9 cellular contexts compared by ENCODE assay signal in genomic region chr12:109393437-109394345, GRCh38. TPM values are rescaled to one million over a fixed set of nuclear protein-coding genes. Genes with fewer than 3 reads are reported as not detected.
DNase-seq lines count a peak whose midpoint lies in the region; ATAC-seq and TF ChIP-seq lines count a peak whose summit lies in the region.
"Had no signal": no experiment of that assay in that cellular context is flagged by ENCODE, and none has a peak within 500 bp of the region (broad histone marks: within the 10 kb centered on the region; RNA-seq: fewer than 3 reads in every experiment).

No MANE protein-coding gene starts in this region.

- intact Hi-C loops in esophagus muscularis mucosa (cut with DNase I): no loop called here
- intact Hi-C loops in natural killer cell (cut with micrococcal nuclease): loop anchor here (5.0 kb wide), 1 partner anchor 46 kb away; the partner anchor contains the start of gene MYO1H
- intact Hi-C loops in uterus (cut with DNase I; ENCODE audit: low total_unique reads): no loop called here

- H3K9me3 Mint-ChIP-seq in GM23338 (no peaks in the 10 kb centered on the region; the same call in 2 of the 3 replicates), natural killer cell (no peaks in the 10 kb centered on the region)

- no peaks in the 10 kb centered on the region for H3K9me2 ChIP-seq in GM23338 (ENCODE audit: insufficient read depth)

- no peaks in the 10 kb centered on the region for H3F3A ChIP-seq in GM23338 (replicated peaks; ENCODE audit: low read depth)

- TF ChIP-seq POLR2A in esophagus muscularis mucosa (IDR thresholded peaks at IDR 0.05; ENCODE audit: low read depth): no peak
- TF ChIP-seq POLR2A in uterus (IDR thresholded peaks at IDR 0.05): no peak

- no peak for TF ChIP-seq EP300 in esophagus muscularis mucosa (IDR thresholded peaks at IDR 0.05)

- TF ChIP-seq CTCF in GM23338 (conservative IDR thresholded peaks at IDR 0.05; ENCODE audit: low read depth in 2 of 2): peak; percentile 90 to 96
- peak; percentile 82 to 93 (median 84) for TF ChIP-seq CTCF in esophagus muscularis mucosa (IDR thresholded peaks at IDR 0.05)
- TF ChIP-seq CTCF in natural killer cell (IDR thresholded peaks at IDR 0.05): peak; percentile 88
- TF ChIP-seq CTCF in uterus (IDR thresholded peaks at IDR 0.05): peak; percentile 66 to 81 (median 68)

- H3K27me3 Mint-ChIP-seq in GM23338 (ENCODE audit: insufficient read depth, low read depth, poor library complexity): peaks cover 4% of the 10 kb centered on the region
- peaks cover 25 to 31% of the 10 kb centered on the region in 2 donors for H3K27me3 Mint-ChIP-seq in natural killer cell (ENCODE audit: low read depth in 2 of 2)

- no peaks in the 10 kb centered on the region for H3K79me2 ChIP-seq in GM23338 (replicated peaks; ENCODE audit: insufficient read depth)

- H3K4me3 Mint-ChIP-seq in GM23338 (no peak overlapping the region), natural killer cell (no peak overlapping the region)

- H3K4me1 Mint-ChIP-seq in GM23338: no peaks in the 10 kb centered on the region
- peaks cover 0 to 5% of the 10 kb centered on the region in 2 donors for H3K4me1 Mint-ChIP-seq in natural killer cell

- no peaks in the 10 kb centered on the region for H3K4me1 ChIP-seq in GM23338 (ENCODE audit: insufficient read depth)
- no peaks in the 10 kb centered on the region for H3K4me1 ChIP-seq in esophagus muscularis mucosa
- H3K4me1 ChIP-seq in uterus: no peaks in the 10 kb centered on the region

- DNase-seq in CD1c-positive myeloid dendritic cell (ENCODE audit: extremely low spot score) (peak; percentile 58), GM23338 (ENCODE audit: low spot score) (peak; percentile 77), NCI-H2227 treated with DMSO at 0.1 percent for 48 hours (lab: John Stamatoyannopoulos, UW) (peak; percentile 77), esophagus muscularis mucosa (ENCODE audit: extremely low spot score) (no peak), natural killer cell (no peak), uterus (peak; percentile 30 to 43)
- DNase-seq in activated CD4-positive, alpha-beta T cell treated with anti-CD3 and anti-CD28 coated beads, Interleukin-2, amount 50 U/mL, for 1 hour: peak; percentile 21
- DNase-seq: right cardiac atrium had no signal

- no peak overlapping the region for H3K4me2 ChIP-seq in GM23338

- H4K20me1 ChIP-seq in GM23338 (replicated peaks; ENCODE audit: insufficient read depth): no peaks in the 10 kb centered on the region

- H3K27ac ChIP-seq in GM23338 (ENCODE audit: low read depth): no peak overlapping the region
- no peak overlapping the region for H3K27ac ChIP-seq in esophagus muscularis mucosa (replicated peaks in 1 of 4)
- no peak overlapping the region for H3K27ac ChIP-seq in uterus

- peak; percentile 81 for ATAC-seq in GM23338
- ATAC-seq in natural killer cell: peak; percentile 77 to 90 (median 84)
- no peak for ATAC-seq in GM19035 (IDR thresholded peaks at IDR 0.05; ENCODE audit: unreplicated experiment)

- H3K36me3 ChIP-seq in GM23338 (ENCODE audit: insufficient read depth): no peaks in the 10 kb centered on the region
- H3K36me3 ChIP-seq in esophagus muscularis mucosa: no peaks in the 10 kb centered on the region
- no peaks in the 10 kb centered on the region for H3K36me3 ChIP-seq in uterus

- no peak overlapping the region for H3K27ac Mint-ChIP-seq in GM23338
- H3K27ac Mint-ChIP-seq in natural killer cell: no peak overlapping the region

- no peak overlapping the region for H3K4me3 ChIP-seq in GM23338
- no peak overlapping the region for H3K4me3 ChIP-seq in esophagus muscularis mucosa
- H3K4me3 ChIP-seq in uterus: no peak overlapping the region

- no peak overlapping the region for H2AFZ ChIP-seq in GM23338

- whole genome bisulfite sequencing in esophagus muscularis mucosa: 47% methylated on average over 8 of the region's 8 CpGs

- H3K36me3 Mint-ChIP-seq in GM23338 (ENCODE audit: low read depth) (no peaks in the 10 kb centered on the region), natural killer cell (no peaks in the 10 kb centered on the region)

- H3K27me3 ChIP-seq in GM23338 (ENCODE audit: insufficient read depth): no peaks in the 10 kb centered on the region
- H3K27me3 ChIP-seq in esophagus muscularis mucosa: peaks cover 0 to 5% (median 0%) of the 10 kb centered on the region in 4 donors
- no peaks in the 10 kb centered on the region for H3K27me3 ChIP-seq in uterus

- H3K9me3 ChIP-seq in esophagus muscularis mucosa: no peaks in the 10 kb centered on the region
- no peaks in the 10 kb centered on the region for H3K9me3 ChIP-seq in uterus

TF ChIP-seq in GM23338, 12 proteins besides CTCF, POLR2A, EP300 and RAD21 (continues in another document):
- TF ChIP-seq JUNB (IDR thresholded peaks at IDR 0.05; ENCODE audit: unreplicated experiment) (no peak), POLR2AphosphoS5 (IDR thresholded peaks at IDR 0.05; ENCODE audit: low read depth) (no peak), ZNF114 (CRISPR knock-in tag; IDR thresholded peaks at IDR 0.05) (no peak), ZNF462 (CRISPR knock-in tag; IDR thresholded peaks at IDR 0.05) (no peak), NANOG (IDR thresholded peaks at IDR 0.05; ENCODE audit: borderline replicate concordance) (no peak)

RNA-seq across cellular contexts. Expression of gene MYO1H, which starts 46.0 kb away (rescaled TPM):
- not detected in 2 replicates for total RNA-seq in GM23338 (2014; rRNA removed; shearing (Covaris generic))
- polyA plus RNA-seq in GM23338 (2016; fragmentation: Nextera tagmentation; extraction: Ambion mirVana): not detected in 2 replicates
- total RNA-seq in esophagus muscularis mucosa (not detected), natural killer cell (not detected), uterus (not detected)

Comparison
In these comparisons a context has a peak if more than half of its experiments do, and no peak if none do; other contexts are left out.
1. DNase-seq: peak in CD1c-positive myeloid dendritic cell (single experiment), GM23338 (single experiment), NCI-H2227 treated with DMSO at 0.1 percent for 48 hours (single experiment), activated CD4-positive, alpha-beta T cell treated with anti-CD3 and anti-CD28 coated beads, Interleukin-2, amount 50 U/mL, for 1 hour (single experiment) and uterus (2 of 2); none in esophagus muscularis mucosa (single experiment) and natural killer cell (single experiment).
2. Peak in every context shown above with its lines, with median percentiles within 50 percentile points of each other: CTCF ChIP-seq.